In the genomic region with DNA sequence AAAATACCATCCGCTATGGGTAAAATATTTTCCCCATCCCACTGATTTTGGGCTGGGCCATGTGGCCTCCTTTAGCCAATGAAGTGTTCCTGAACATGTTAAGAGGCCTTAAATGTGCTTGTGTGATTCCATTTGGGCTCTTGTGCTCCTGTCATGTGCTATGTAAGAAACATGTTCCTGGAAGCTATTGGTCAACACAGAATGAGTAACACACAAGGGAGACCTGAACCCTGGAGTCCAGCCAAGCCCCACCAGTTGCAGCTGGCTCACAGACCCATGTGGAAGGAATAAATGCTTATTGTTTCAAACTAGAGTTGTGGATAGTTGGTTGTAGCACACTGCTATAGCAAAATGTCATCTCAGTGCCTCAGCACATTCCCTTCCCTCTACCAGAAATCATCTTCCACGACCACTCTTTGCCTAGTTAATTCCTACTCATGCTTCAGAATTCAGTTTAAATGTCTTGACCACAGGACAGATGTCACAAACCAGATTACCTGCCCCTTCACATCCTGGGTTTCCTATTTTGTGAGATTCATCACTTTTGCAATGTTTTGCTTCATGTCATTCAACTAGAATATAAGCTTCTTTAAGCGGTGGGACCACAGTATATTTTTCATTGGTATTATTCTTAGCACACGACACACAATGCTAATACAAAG, we compare ENCODE assay signal across 14 cellular contexts.
DNase-seq lines count a peak whose midpoint lies in the region; ATAC-seq and TF ChIP-seq lines count a peak whose summit lies in the region.
"Had no signal": no experiment of that assay in that cellular context is flagged by ENCODE, and none has a peak within 500 bp of the region (broad histone marks: within the 10 kb centered on the region; RNA-seq: fewer than 3 reads in every experiment).

No MANE protein-coding gene starts in this region.

- H3K36me3 ChIP-seq in upper lobe of right lung, result no peaks in the 10 kb centered on the region

- TF ChIP-seq CTCF in C4-2B (conservative IDR thresholded peaks at IDR 0.05) (no peak), HFF-Myc (IDR thresholded peaks at IDR 0.05; ENCODE audit: low read depth, low read length, missing control alignments) (no peak), astrocyte of the spinal cord (IDR thresholded peaks at IDR 0.05; ENCODE audit: low read depth, low read length) (no peak), upper lobe of right lung (IDR thresholded peaks at IDR 0.05) (no peak)

- intact Hi-C loops in upper lobe of right lung (cut with DNase I), result no loop called here

- H3K4me1 ChIP-seq in upper lobe of right lung, result no peaks in the 10 kb centered on the region

- no peaks in the 10 kb centered on the region for H3K27me3 ChIP-seq in upper lobe of right lung

- H3K9me3 ChIP-seq in upper lobe of right lung, result no peaks in the 10 kb centered on the region

- no peak overlapping the region for H3K4me3 ChIP-seq in HFF-Myc (replicated peaks; ENCODE audit: low read depth, low read length)
- H3K4me3 ChIP-seq in astrocyte of the spinal cord (ENCODE audit: low read depth, low read length), result no peak overlapping the region
- no peak overlapping the region for H3K4me3 ChIP-seq in upper lobe of right lung
- H3K4me3 ChIP-seq: SK-N-MC had no signal

- no peak for ATAC-seq in upper lobe of right lung
- ATAC-seq: activated T-cell treated with anti-CD3 and anti-CD28 coated beads, Interleukin-2, amount 50 U/mL, for 4 hours had no signal

- in situ Hi-C loops in astrocyte of the spinal cord (cut with HindIII; ENCODE audit: low sequenced_read_pairs), result no loop called here

- DNase-seq in HFF-Myc (ENCODE audit: extremely low read depth, low read depth) (peak; percentile 53), astrocyte of the spinal cord (ENCODE audit: low read depth, low spot score) (peak; percentile 38), iris pigment epithelial cell (ENCODE audit: low read depth) (peak; percentile 60), SIG-M5 treated with dmso at 0.1 percent for 504 hours (lab: John Stamatoyannopoulos, UW; ENCODE audit: unreplicated experiment) (no peak), upper lobe of right lung (no peak), T-helper 9 cell (no peak), SKM-1 (lab: John Stamatoyannopoulos, UW; ENCODE audit: unreplicated experiment) (no peak)
- DNase-seq: activated T-cell treated with anti-CD3 and anti-CD28 coated beads, Interleukin-2, amount 50 U/mL, for 4 hours; DMS79; glutamatergic neuron; retina; stimulated activated CD4-positive, alpha-beta T cell treated with anti-CD3 and anti-CD28 coated beads, Interleukin-2, amount 100 ng/mL, for 24 hours had no signal

- H3K27ac ChIP-seq in C4-2B, result peak overlapping the region; percentile 87
- H3K27ac ChIP-seq in upper lobe of right lung, result no peak overlapping the region
- H3K27ac ChIP-seq: SK-N-MC had no signal

Comparison
In these comparisons a context has a peak if more than half of its experiments do, and no peak if none do; other contexts are left out.
1. DNase-seq: peak in HFF-Myc (single experiment), astrocyte of the spinal cord (single experiment) and iris pigment epithelial cell (single experiment); none in SIG-M5 treated with dmso at 0.1 percent for 504 hours (single experiment), upper lobe of right lung (single experiment), T-helper 9 cell (single experiment) and SKM-1 (single experiment).